In genomic region chr1:38392866-38393265, GRCh38 we compare ENCODE assay signal across 20 cellular contexts.
"Had no signal": no experiment of that assay in that cellular context is flagged by ENCODE, and none has a peak within 500 bp of the region (broad histone marks: within the 10 kb centered on the region; RNA-seq: fewer than 3 reads in every experiment).

No MANE protein-coding gene starts in this region.

- H3K27ac Mint-ChIP-seq: memory B cell, mesothelial cell of epicardium, natural killer cell had no signal

- H3K4me3 Mint-ChIP-seq: memory B cell, mesothelial cell of epicardium, natural killer cell, neural crest cell had no signal

- ATAC-seq: gastroesophageal sphincter, left lung, lower lobe of right lung, natural killer cell had no signal

- DNase-seq: effector memory CD4-positive, alpha-beta T cell; esophagus squamous epithelium; foreskin fibroblast; glutamatergic neuron; islet precursor cell; left lung; lower lobe of right lung; natural killer cell; nucleus accumbens; ovary; sigmoid colon; stimulated activated CD4-positive, alpha-beta T cell treated with anti-CD3 and anti-CD28 coated beads, Interleukin-12 subunit alpha, Interleukin-12 subunit beta, amount 100 ng/mL, for 4 hours; stimulated activated naive CD4-positive, alpha-beta T cell treated with Interleukin-2 at 50 U/mL for 16 hours; trophoblast cell had no signal

- H3K4me3 ChIP-seq: esophagus squamous epithelium, gastroesophageal sphincter, left lung, lower lobe of right lung, ovary, right atrium auricular region, sigmoid colon, skin epidermis had no signal

- H3K4me1 Mint-ChIP-seq: mesothelial cell of epicardium, natural killer cell, neural crest cell had no signal

- H3K36me3 Mint-ChIP-seq: mesothelial cell of epicardium had no signal
